In genomic region chr19:2770055-2771013, GRCh38 we compare ENCODE assay signal across 13 cellular contexts. TPM values are rescaled to one million over a fixed set of nuclear protein-coding genes. Genes with fewer than 3 reads are reported as not detected.
DNase-seq lines count a peak whose midpoint lies in the region; ATAC-seq and TF ChIP-seq lines count a peak whose summit lies in the region.
"Had no signal": no experiment of that assay in that cellular context is flagged by ENCODE, and none has a peak within 500 bp of the region (broad histone marks: within the 10 kb centered on the region; RNA-seq: fewer than 3 reads in every experiment).

No MANE protein-coding gene starts in this region.

- 66 to 81% (median 71%) methylated on average over 33 to 40 of the region's 40 CpGs for WGBS in stomach, 5 donors
- WGBS in mesendoderm (ENCODE audit: extremely low coverage, insufficient coverage, low lambda C conversion rate) = no CpG with 5 or more reads among the region's 40 CpGs

- H3K27ac Mint-ChIP-seq in T-helper 17 cell (no peak overlapping the region), chondrocyte (ENCODE audit: unreplicated experiment) (no peak overlapping the region)
- H3K27ac Mint-ChIP-seq: activated naive CD8-positive, alpha-beta T cell treated with anti-CD3 and anti-CD28 coated beads, Interleukin-2, amount 50 U/mL, for 24 hours; T-helper 1 cell treated with Interleukin-12 subunit alpha and Interleukin-12 subunit beta and Interleukin-4 antibody, amounts not matched to agents 30 μg/mL and 1 μg/mL, for 36 hours had no signal

- no peak overlapping the region for H4K8ac ChIP-seq in mesendoderm (ENCODE audit: low read depth, low read length)

- H3K79me1 ChIP-seq in mesendoderm (ENCODE audit: low read length) = peaks cover 22% of the 10 kb centered on the region

- H3K23ac ChIP-seq in mesendoderm (ENCODE audit: low read length) = no peak overlapping the region

- H3K4me1 ChIP-seq in lower lobe of right lung (peaks cover 36% of the 10 kb centered on the region), stomach (peaks cover 10 to 49% (median 38%) of the 10 kb centered on the region in 4 donors), mesendoderm (ENCODE audit: control insufficient read depth, low read depth, low read length) (no peaks in the 10 kb centered on the region)

- H3K9ac ChIP-seq in mesendoderm (ENCODE audit: low read length) = no peak overlapping the region

- no peaks in the 10 kb centered on the region for H3K9me3 Mint-ChIP-seq in chondrocyte (ENCODE audit: low read depth)
- H3K9me3 Mint-ChIP-seq: activated naive CD8-positive, alpha-beta T cell treated with anti-CD3 and anti-CD28 coated beads, Interleukin-2, amount 50 U/mL, for 24 hours; T-helper 1 cell treated with Interleukin-12 subunit alpha and Interleukin-12 subunit beta and Interleukin-4 antibody, amounts not matched to agents 30 μg/mL and 1 μg/mL, for 36 hours had no signal

- intact Hi-C loops in lower lobe of right lung (cut with DNase I) = no loop called here
- intact Hi-C loops in stomach (cut with DNase I; ENCODE audit: low total_unique reads) = no loop called here

- H3K79me2 ChIP-seq in mesendoderm (ENCODE audit: control insufficient read depth, insufficient read depth, low read length) = peaks cover 47% of the 10 kb centered on the region

- no peak for TF ChIP-seq POLR2A in stomach (IDR thresholded peaks at IDR 0.05)

- DNase-seq in MV-4-11 (lab: John Stamatoyannopoulos, UW) (peak; percentile 61), fibroblast of gingiva (ENCODE audit: low read depth) (peak; percentile 53), lower lobe of right lung (no peak), stomach (no peak), T-helper 17 cell (no peak), chondrocyte (ENCODE audit: low spot score) (no peak), mesendoderm (no peak), GM10266 (ENCODE audit: extremely low spot score) (no peak)
- DNase-seq: activated naive CD8-positive, alpha-beta T cell treated with anti-CD3 and anti-CD28 coated beads, Interleukin-2, amount 50 U/mL, for 24 hours; islet precursor cell; NCI-H146; PC-3 had no signal

- no peak overlapping the region for H2BK5ac ChIP-seq in mesendoderm (ENCODE audit: low read length)

- no peak overlapping the region for H3K4ac ChIP-seq in mesendoderm (ENCODE audit: low read depth, low read length)

- H3K36me3 ChIP-seq in lower lobe of right lung (peaks cover 30% of the 10 kb centered on the region), stomach (peaks cover 32 to 52% (median 43%) of the 10 kb centered on the region in 4 donors), mesendoderm (ENCODE audit: control insufficient read depth, insufficient read depth, low read length) (no peaks in the 10 kb centered on the region)

- H3K27me3 ChIP-seq in lower lobe of right lung (ENCODE audit: low read depth) (no peaks in the 10 kb centered on the region), stomach (no peaks in the 10 kb centered on the region), mesendoderm (ENCODE audit: insufficient read depth, low read length, poor library complexity) (no peaks in the 10 kb centered on the region)

- peak overlapping the region; percentile 40 for H3K27ac ChIP-seq in lower lobe of right lung
- H3K27ac ChIP-seq in stomach = peak overlapping the region; percentile 16 to 78 (median 69)
- H3K27ac ChIP-seq in mesendoderm (ENCODE audit: low read depth, low read length) = no peak overlapping the region

- H3K9me3 ChIP-seq in lower lobe of right lung (no peaks in the 10 kb centered on the region), stomach (no peaks in the 10 kb centered on the region), T-helper 17 cell (ENCODE audit: control insufficient read depth, low read length, poor library complexity, severe bottlenecking) (no peaks in the 10 kb centered on the region)

- H3K4me1 Mint-ChIP-seq in T-helper 17 cell = peaks cover 12% of the 10 kb centered on the region
- peaks cover 7% of the 10 kb centered on the region for H3K4me1 Mint-ChIP-seq in chondrocyte (ENCODE audit: low read depth)

- H3K27me3 Mint-ChIP-seq in T-helper 17 cell (no peaks in the 10 kb centered on the region), chondrocyte (ENCODE audit: low read depth) (no peaks in the 10 kb centered on the region)
- H3K27me3 Mint-ChIP-seq: activated naive CD8-positive, alpha-beta T cell treated with anti-CD3 and anti-CD28 coated beads, Interleukin-2, amount 50 U/mL, for 24 hours had no signal

- H2BK15ac ChIP-seq in mesendoderm (replicated peaks; ENCODE audit: low read depth) = no peak overlapping the region

- H3K56ac ChIP-seq in mesendoderm (ENCODE audit: low read length) = no peak overlapping the region

- H3K18ac ChIP-seq in mesendoderm (ENCODE audit: low read length) = no peak overlapping the region

- H3K4me3 Mint-ChIP-seq in T-helper 17 cell (no peak overlapping the region), chondrocyte (ENCODE audit: unreplicated experiment) (no peak overlapping the region)
- H3K4me3 Mint-ChIP-seq: activated naive CD8-positive, alpha-beta T cell treated with anti-CD3 and anti-CD28 coated beads, Interleukin-2, amount 50 U/mL, for 24 hours; T-helper 1 cell treated with Interleukin-12 subunit alpha and Interleukin-12 subunit beta and Interleukin-4 antibody, amounts not matched to agents 30 μg/mL and 1 μg/mL, for 36 hours had no signal

- H2BK120ac ChIP-seq in mesendoderm (ENCODE audit: low read depth, low read length) = no peak overlapping the region

- ATAC-seq in lower lobe of right lung = peak in 1 of 2 donors; percentile 22
- ATAC-seq in T-helper 17 cell = no peak
- ATAC-seq: activated naive CD8-positive, alpha-beta T cell treated with anti-CD3 and anti-CD28 coated beads, Interleukin-2, amount 50 U/mL, for 24 hours; PC-3 had no signal

- H3K36me3 Mint-ChIP-seq in T-helper 17 cell (ENCODE audit: low read depth) (no peaks in the 10 kb centered on the region), chondrocyte (ENCODE audit: low read depth) (peaks cover 3% of the 10 kb centered on the region)

- H3K4me3 ChIP-seq in lower lobe of right lung (no peak overlapping the region), stomach (no peak overlapping the region), mesendoderm (ENCODE audit: low read length) (no peak overlapping the region)

- H4K5ac ChIP-seq in mesendoderm (ENCODE audit: low read length) = no peak overlapping the region

- H3K4me2 ChIP-seq in mesendoderm (ENCODE audit: low read length) = no peak overlapping the region

- TF ChIP-seq EP300 in stomach (IDR thresholded peaks at IDR 0.05) = no peak

- no peak overlapping the region for H2AK5ac ChIP-seq in mesendoderm (ENCODE audit: low read length)

- TF ChIP-seq CTCF in lower lobe of right lung (IDR thresholded peaks at IDR 0.05) = no peak
- no peak for TF ChIP-seq CTCF in stomach (IDR thresholded peaks at IDR 0.05)
- no peak for TF ChIP-seq CTCF in chondrocyte (IDR thresholded peaks at IDR 0.05)
- no peak for TF ChIP-seq CTCF in GM10266 (IDR thresholded peaks at IDR 0.05; ENCODE audit: control insufficient read depth, insufficient read depth, low read depth, missing control alignments)

RNA-seq across cellular contexts. Expression of gene SGTA, which starts 12.7 kb away (rescaled TPM):
- total RNA-seq in lower lobe of right lung (41.6 TPM), stomach (100 to 1,000 TPM in 1 of 5 donors, 10 to 100 TPM in 4; 18.5 to 173 (median 41.1) TPM), T-helper 17 cell (10 to 100 TPM; 29.2 to 31.9 TPM), chondrocyte (36.6 to 42.2 TPM (median 37.7 TPM) in 3 replicates)
- polyA plus RNA-seq in stomach = 10 to 100 TPM; 46.1 to 64.8 (median 59.3) TPM
- polyA plus RNA-seq in mesendoderm (2013, experiment 1 of 2) = 86.5 TPM
- 85.9 TPM for polyA plus RNA-seq in mesendoderm (2013, experiment 2 of 2)

RNA-seq across cellular contexts. Expression of gene THOP1, which starts 15.0 kb away (rescaled TPM):
- total RNA-seq in lower lobe of right lung (34.9 TPM), stomach (100 to 1,000 TPM in 1 of 5 donors, 10 to 100 TPM in 4; 16.1 to 244 (median 50.8) TPM), T-helper 17 cell (10 to 100 TPM; 24.2 to 28.1 TPM), chondrocyte (46.9 to 78.0 TPM (median 48.4 TPM) in 3 replicates)
- 10 to 100 TPM; 16.2 to 47.9 (median 46.5) TPM for polyA plus RNA-seq in stomach
- 82.0 TPM for polyA plus RNA-seq in mesendoderm (2013, experiment 1 of 2)
- polyA plus RNA-seq in mesendoderm (2013, experiment 2 of 2) = 80.2 TPM

RNA-seq across cellular contexts. Expression of gene SLC39A3, which starts 30.5 kb away (rescaled TPM):
- total RNA-seq in lower lobe of right lung (24.4 TPM), stomach (10 to 100 TPM in 2 of 5 donors, 1 to 10 TPM in 2, not detected in 1; 3.6 to 33.6 (median 16.4) TPM), T-helper 17 cell (10 to 100 TPM; 12.3 to 20.6 TPM), chondrocyte (28.2 to 34.0 TPM (median 32.7 TPM) in 3 replicates)
- polyA plus RNA-seq in stomach = 10 to 100 TPM in 2 of 3 donors, 1 to 10 TPM in 1; 7.3 to 26.7 (median 14.9) TPM
- 24.2 TPM for polyA plus RNA-seq in mesendoderm (2013, experiment 1 of 2)
- 25.8 TPM for polyA plus RNA-seq in mesendoderm (2013, experiment 2 of 2)

RNA-seq across cellular contexts. Expression of gene DIRAS1, which starts 49.2 kb away (rescaled TPM):
- total RNA-seq in lower lobe of right lung = 0.71 TPM
- 1 to 10 TPM in 2 of 5 donors, under 1 TPM in 2, not detected in 1; 0.73 to 2.9 (median 1.0) TPM for total RNA-seq in stomach
- polyA plus RNA-seq in stomach = 1 to 10 TPM; 2.1 to 8.4 (median 2.8) TPM
- total RNA-seq in T-helper 17 cell = under 1 TPM; 0.40 to 0.42 TPM
- 14.1 to 20.9 TPM (median 20.2 TPM) in 3 replicates for total RNA-seq in chondrocyte
- polyA plus RNA-seq in mesendoderm (2013, experiment 1 of 2) = 4.4 TPM
- 4.9 TPM for polyA plus RNA-seq in mesendoderm (2013, experiment 2 of 2)

RNA-seq across cellular contexts. Expression of gene ZNF554, which starts 49.3 kb away (rescaled TPM):
- 4.2 TPM for total RNA-seq in lower lobe of right lung
- 10 to 100 TPM in 2 of 5 donors, 1 to 10 TPM in 2, under 1 TPM in 1; 0.58 to 21.4 (median 7.5) TPM for total RNA-seq in stomach
- 1 to 10 TPM; 1.6 to 2.7 (median 2.2) TPM for polyA plus RNA-seq in stomach
- 1 to 10 TPM; 3.0 to 3.2 TPM for total RNA-seq in T-helper 17 cell
- 4.1 to 4.5 TPM (median 4.4 TPM) in 3 replicates for total RNA-seq in chondrocyte
- polyA plus RNA-seq in mesendoderm (2013, experiment 1 of 2) = 2.2 TPM
- 2.2 TPM for polyA plus RNA-seq in mesendoderm (2013, experiment 2 of 2)

Comparison
In these comparisons a context has a peak if more than half of its experiments do, and no peak if none do; other contexts are left out.
1. DNase-seq: peak in MV-4-11 (single experiment) and fibroblast of gingiva (single experiment); none in lower lobe of right lung (single experiment), stomach (single experiment), T-helper 17 cell (0 of 3), chondrocyte (single experiment), mesendoderm (single experiment) and GM10266 (single experiment).